In the genomic region with DNA sequence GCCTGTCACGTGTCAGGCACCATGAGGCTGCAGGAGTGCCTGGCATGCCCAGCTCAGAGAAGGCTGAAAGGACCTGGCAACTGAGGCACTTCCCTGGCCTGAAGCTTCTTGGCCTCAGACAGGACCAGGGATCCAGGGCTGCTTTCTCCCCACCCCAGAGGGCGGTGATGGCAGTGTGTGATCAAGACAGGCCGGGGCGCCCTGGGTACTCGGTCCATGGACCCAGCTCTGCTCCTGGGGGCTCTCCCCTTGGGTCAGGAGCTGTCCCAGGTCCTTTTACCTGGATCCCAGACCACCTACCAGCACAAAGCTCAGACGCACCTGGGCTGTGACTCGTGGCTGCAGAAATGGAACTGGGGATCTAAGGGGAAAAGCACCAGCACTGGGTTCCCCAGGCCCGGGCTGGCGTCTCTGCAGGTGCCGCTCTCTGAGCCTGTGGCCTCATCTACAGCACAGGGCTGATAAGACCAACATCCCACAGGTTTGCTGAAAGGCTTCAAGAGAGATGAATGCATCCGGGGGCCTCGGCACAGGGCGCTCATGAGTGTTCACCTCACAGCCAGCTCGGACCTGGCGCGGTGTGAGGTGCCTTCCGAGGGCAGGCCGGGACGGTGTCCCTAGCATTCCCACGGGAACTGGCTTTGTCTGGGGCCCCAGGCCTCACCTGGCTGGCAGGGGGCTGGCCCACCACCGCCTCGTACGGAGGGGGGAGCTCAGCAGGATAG, we compare ENCODE assay signal across 24 cellular contexts.
DNase-seq lines count a peak whose midpoint lies in the region; ATAC-seq and TF ChIP-seq lines count a peak whose summit lies in the region.
"Had no signal": no experiment of that assay in that cellular context is flagged by ENCODE, and none has a peak within 500 bp of the region (broad histone marks: within the 10 kb centered on the region; RNA-seq: fewer than 3 reads in every experiment).

No MANE protein-coding gene starts in this region.

- POLR2A ChIA-PET in activated naive CD8-positive, alpha-beta T cell treated with anti-CD3 and anti-CD28 coated beads, Interleukin-2, amount 10 ng/mL, durations not matched to agents 7 days and 5 days (lab: Charles Lee), result no interaction called here
- POLR2A ChIA-PET in GM10248 (lab: Yijun Ruan, JAX), result no interaction called here

- no peak for ATAC-seq in activated naive CD8-positive, alpha-beta T cell treated with anti-CD3 and anti-CD28 coated beads, Interleukin-2, amount 10 ng/mL, durations not matched to agents 7 days and 5 days (ENCODE audit: low read depth)
- ATAC-seq in sciatic nerve, result no peak
- ATAC-seq in stimulated activated memory B cell treated with anti-CD40 and anti-IgM and Interleukin-4, amounts not matched to agents 10 μg/mL and 1 μg/mL and 100 μg/mL, for 72 hours, result no peak
- ATAC-seq: CD8-positive, alpha-beta T cell; GM23338; HCT116 had no signal

- peaks cover 11% of the 10 kb centered on the region for H3K27me3 Mint-ChIP-seq in activated naive CD8-positive, alpha-beta T cell treated with anti-CD3 and anti-CD28 coated beads, Interleukin-2, amount 10 ng/mL, durations not matched to agents 7 days and 5 days
- H3K27me3 Mint-ChIP-seq in activated naive CD8-positive, alpha-beta T cell treated with anti-CD3 and anti-CD28 coated beads for 36 hours, result peaks cover 24% of the 10 kb centered on the region
- peaks cover 8% of the 10 kb centered on the region for H3K27me3 Mint-ChIP-seq in chondrocyte (ENCODE audit: low read depth)
- H3K27me3 Mint-ChIP-seq in stimulated activated memory B cell treated with anti-CD40 and anti-IgM and Interleukin-4, amounts not matched to agents 10 μg/mL and 1 μg/mL and 100 μg/mL, for 72 hours, result peaks cover 40% of the 10 kb centered on the region

- peaks cover 11% of the 10 kb centered on the region for H3K4me1 Mint-ChIP-seq in activated naive CD8-positive, alpha-beta T cell treated with anti-CD3 and anti-CD28 coated beads, Interleukin-2, amount 10 ng/mL, durations not matched to agents 7 days and 5 days
- H3K4me1 Mint-ChIP-seq in activated naive CD8-positive, alpha-beta T cell treated with anti-CD3 and anti-CD28 coated beads for 36 hours, result peaks cover 11% of the 10 kb centered on the region
- H3K4me1 Mint-ChIP-seq in chondrocyte (ENCODE audit: low read depth), result peaks cover 7% of the 10 kb centered on the region
- H3K4me1 Mint-ChIP-seq in stimulated activated memory B cell treated with anti-CD40 and anti-IgM and Interleukin-4, amounts not matched to agents 10 μg/mL and 1 μg/mL and 100 μg/mL, for 72 hours, result peaks cover 8% of the 10 kb centered on the region

- CTCF ChIA-PET in GM10248 (lab: Yijun Ruan, JAX), result interaction anchor here (1.9 kb wide), 1 partner anchor 34 kb away, joined by 6 read pairs; no protein-coding TSS in a partner anchor

- H3K9me3 Mint-ChIP-seq in activated naive CD8-positive, alpha-beta T cell treated with anti-CD3 and anti-CD28 coated beads, Interleukin-2, amount 10 ng/mL, durations not matched to agents 7 days and 5 days, result no peaks in the 10 kb centered on the region
- H3K9me3 Mint-ChIP-seq in activated naive CD8-positive, alpha-beta T cell treated with anti-CD3 and anti-CD28 coated beads for 36 hours, result no peaks in the 10 kb centered on the region
- no peaks in the 10 kb centered on the region for H3K9me3 Mint-ChIP-seq in chondrocyte (ENCODE audit: low read depth)
- H3K9me3 Mint-ChIP-seq in stimulated activated memory B cell treated with anti-CD40 and anti-IgM and Interleukin-4, amounts not matched to agents 10 μg/mL and 1 μg/mL and 100 μg/mL, for 72 hours, result no peaks in the 10 kb centered on the region
- H3K9me3 Mint-ChIP-seq: CD8-positive, alpha-beta T cell; GM23338 had no signal

- no peak overlapping the region for H3K27ac Mint-ChIP-seq in activated naive CD8-positive, alpha-beta T cell treated with anti-CD3 and anti-CD28 coated beads, Interleukin-2, amount 10 ng/mL, durations not matched to agents 7 days and 5 days
- no peak overlapping the region for H3K27ac Mint-ChIP-seq in activated naive CD8-positive, alpha-beta T cell treated with anti-CD3 and anti-CD28 coated beads for 36 hours
- no peak overlapping the region for H3K27ac Mint-ChIP-seq in chondrocyte (ENCODE audit: unreplicated experiment)
- H3K27ac Mint-ChIP-seq in stimulated activated memory B cell treated with anti-CD40 and anti-IgM and Interleukin-4, amounts not matched to agents 10 μg/mL and 1 μg/mL and 100 μg/mL, for 72 hours, result no peak overlapping the region
- H3K27ac Mint-ChIP-seq: CD8-positive, alpha-beta T cell; GM23338 had no signal

- intact Hi-C loops in sciatic nerve (cut with DNase I), result no loop called here

- no peak overlapping the region for H3K4me3 Mint-ChIP-seq in activated naive CD8-positive, alpha-beta T cell treated with anti-CD3 and anti-CD28 coated beads, Interleukin-2, amount 10 ng/mL, durations not matched to agents 7 days and 5 days
- no peak overlapping the region for H3K4me3 Mint-ChIP-seq in activated naive CD8-positive, alpha-beta T cell treated with anti-CD3 and anti-CD28 coated beads for 36 hours
- no peak overlapping the region for H3K4me3 Mint-ChIP-seq in chondrocyte (ENCODE audit: unreplicated experiment)
- no peak overlapping the region for H3K4me3 Mint-ChIP-seq in stimulated activated memory B cell treated with anti-CD40 and anti-IgM and Interleukin-4, amounts not matched to agents 10 μg/mL and 1 μg/mL and 100 μg/mL, for 72 hours
- H3K4me3 Mint-ChIP-seq: CD8-positive, alpha-beta T cell; GM23338 had no signal

- no peaks in the 10 kb centered on the region for H3K36me3 Mint-ChIP-seq in activated naive CD8-positive, alpha-beta T cell treated with anti-CD3 and anti-CD28 coated beads, Interleukin-2, amount 10 ng/mL, durations not matched to agents 7 days and 5 days
- no peaks in the 10 kb centered on the region for H3K36me3 Mint-ChIP-seq in activated naive CD8-positive, alpha-beta T cell treated with anti-CD3 and anti-CD28 coated beads for 36 hours
- no peaks in the 10 kb centered on the region for H3K36me3 Mint-ChIP-seq in chondrocyte (ENCODE audit: low read depth)
- H3K36me3 Mint-ChIP-seq in stimulated activated memory B cell treated with anti-CD40 and anti-IgM and Interleukin-4, amounts not matched to agents 10 μg/mL and 1 μg/mL and 100 μg/mL, for 72 hours, result no peaks in the 10 kb centered on the region
- H3K36me3 Mint-ChIP-seq: CD8-positive, alpha-beta T cell had no signal

- TF ChIP-seq CTCF in chondrocyte (IDR thresholded peaks at IDR 0.05), result no peak
- TF ChIP-seq CTCF in GM10248 (IDR thresholded peaks at IDR 0.05; ENCODE audit: control extremely low read depth, extremely low read depth, low read depth, missing control alignments), result no peak

- DNase-seq in activated naive CD8-positive, alpha-beta T cell treated with anti-CD3 and anti-CD28 coated beads, Interleukin-2, amount 10 ng/mL, durations not matched to agents 7 days and 5 days, result peak; percentile 19
- DNase-seq in activated naive CD8-positive, alpha-beta T cell treated with anti-CD3 and anti-CD28 coated beads for 36 hours, result no peak
- DNase-seq in chondrocyte (ENCODE audit: low spot score) (peak; percentile 83), mesenteric fat pad (ENCODE audit: low spot score) (peak; percentile 82), sciatic nerve (ENCODE audit: low spot score) (peak; percentile 34), GM10248 (ENCODE audit: extremely low spot score) (no peak), anterior cingulate cortex (lab: John Stamatoyannopoulos, UW) (no peak)
- DNase-seq: 8988T; AML-193; C1 segment of cervical spinal cord; CD8-positive, alpha-beta T cell; DND-41; KG1; NCI-H1092; NCI-H1436; NCI-H187 treated with DMSO at 0.1 percent for 48 hours; NCI-H2107; NCI-H226; NCI-H524; NCI-H774; NK-92 treated with Interleukin-12 subunit alpha and Interleukin-12 subunit beta, amount 100 ng/mL, for 24 hours had no signal

Comparison
In these comparisons a context has a peak if more than half of its experiments do, and no peak if none do; other contexts are left out.
1. DNase-seq: peak in activated naive CD8-positive, alpha-beta T cell treated with anti-CD3 and anti-CD28 coated beads, Interleukin-2, amount 10 ng/mL, durations not matched to agents 7 days and 5 days (single experiment), chondrocyte (single experiment), mesenteric fat pad (single experiment) and sciatic nerve (single experiment); none in activated naive CD8-positive, alpha-beta T cell treated with anti-CD3 and anti-CD28 coated beads for 36 hours (single experiment), GM10248 (single experiment) and anterior cingulate cortex (0 of 58).